In genomic region chr2:42756150-42756549, GRCh38 we compare ENCODE assay signal across 2 cellular contexts.
TF ChIP-seq lines count a peak whose summit lies in the region.

No MANE protein-coding gene starts in this region.

TF ChIP-seq in SK-N-SH, 30 proteins besides CTCF, POLR2A, EP300 and RAD21:
- TF ChIP-seq, protein P1, sequence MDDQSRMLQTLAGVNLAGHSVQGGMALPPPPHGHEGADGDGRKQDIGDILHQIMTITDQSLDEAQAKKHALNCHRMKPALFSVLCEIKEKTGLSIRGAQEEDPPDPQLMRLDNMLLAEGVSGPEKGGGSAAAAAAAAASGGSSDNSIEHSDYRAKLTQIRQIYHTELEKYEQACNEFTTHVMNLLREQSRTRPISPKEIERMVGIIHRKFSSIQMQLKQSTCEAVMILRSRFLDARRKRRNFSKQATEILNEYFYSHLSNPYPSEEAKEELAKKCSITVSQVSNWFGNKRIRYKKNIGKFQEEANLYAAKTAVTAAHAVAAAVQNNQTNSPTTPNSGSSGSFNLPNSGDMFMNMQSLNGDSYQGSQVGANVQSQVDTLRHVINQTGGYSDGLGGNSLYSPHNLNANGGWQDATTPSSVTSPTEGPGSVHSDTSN (IDR thresholded peaks at IDR 0.05), result no peak
- no peak for TF ChIP-seq YY1 (IDR thresholded peaks at IDR 0.05; ENCODE audit: low read depth)
- no peak for TF ChIP-seq JUND (IDR thresholded peaks at IDR 0.05)
- TF ChIP-seq POLR2AphosphoS5 (IDR thresholded peaks at IDR 0.05; ENCODE audit: low read depth, low read length), result no peak
- TF ChIP-seq, protein P2, sequence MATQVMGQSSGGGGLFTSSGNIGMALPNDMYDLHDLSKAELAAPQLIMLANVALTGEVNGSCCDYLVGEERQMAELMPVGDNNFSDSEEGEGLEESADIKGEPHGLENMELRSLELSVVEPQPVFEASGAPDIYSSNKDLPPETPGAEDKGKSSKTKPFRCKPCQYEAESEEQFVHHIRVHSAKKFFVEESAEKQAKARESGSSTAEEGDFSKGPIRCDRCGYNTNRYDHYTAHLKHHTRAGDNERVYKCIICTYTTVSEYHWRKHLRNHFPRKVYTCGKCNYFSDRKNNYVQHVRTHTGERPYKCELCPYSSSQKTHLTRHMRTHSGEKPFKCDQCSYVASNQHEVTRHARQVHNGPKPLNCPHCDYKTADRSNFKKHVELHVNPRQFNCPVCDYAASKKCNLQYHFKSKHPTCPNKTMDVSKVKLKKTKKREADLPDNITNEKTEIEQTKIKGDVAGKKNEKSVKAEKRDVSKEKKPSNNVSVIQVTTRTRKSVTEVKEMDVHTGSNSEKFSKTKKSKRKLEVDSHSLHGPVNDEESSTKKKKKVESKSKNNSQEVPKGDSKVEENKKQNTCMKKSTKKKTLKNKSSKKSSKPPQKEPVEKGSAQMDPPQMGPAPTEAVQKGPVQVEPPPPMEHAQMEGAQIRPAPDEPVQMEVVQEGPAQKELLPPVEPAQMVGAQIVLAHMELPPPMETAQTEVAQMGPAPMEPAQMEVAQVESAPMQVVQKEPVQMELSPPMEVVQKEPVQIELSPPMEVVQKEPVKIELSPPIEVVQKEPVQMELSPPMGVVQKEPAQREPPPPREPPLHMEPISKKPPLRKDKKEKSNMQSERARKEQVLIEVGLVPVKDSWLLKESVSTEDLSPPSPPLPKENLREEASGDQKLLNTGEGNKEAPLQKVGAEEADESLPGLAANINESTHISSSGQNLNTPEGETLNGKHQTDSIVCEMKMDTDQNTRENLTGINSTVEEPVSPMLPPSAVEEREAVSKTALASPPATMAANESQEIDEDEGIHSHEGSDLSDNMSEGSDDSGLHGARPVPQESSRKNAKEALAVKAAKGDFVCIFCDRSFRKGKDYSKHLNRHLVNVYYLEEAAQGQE (IDR thresholded peaks at IDR 0.05; ENCODE audit: low read depth, low read length), result no peak
- TF ChIP-seq RXRA (IDR thresholded peaks at IDR 0.05; ENCODE audit: borderline replicate concordance, low read depth), result no peak
- TF ChIP-seq RFX5 (IDR thresholded peaks at IDR 0.05; ENCODE audit: low read length), result no peak
- TF ChIP-seq NRF1 (IDR thresholded peaks at IDR 0.05; ENCODE audit: low read depth, low read length), result no peak
TF ChIP-seq in SK-N-SH: peak in this region for 0.

TF ChIP-seq in SK-N-SH treated with all-trans-retinoic acid at 6 μM for 48 hours, 23 proteins besides CTCF, POLR2A, EP300 and RAD21:
- TF ChIP-seq CSRNP3 (CRISPR knock-in tag; IDR thresholded peaks at IDR 0.05) (no peak), ZNF8 (CRISPR knock-in tag; IDR thresholded peaks at IDR 0.05) (no peak), OSR1 (CRISPR knock-in tag; IDR thresholded peaks at IDR 0.05) (no peak), POU6F1 (CRISPR knock-in tag; IDR thresholded peaks at IDR 0.05; ENCODE audit: borderline replicate concordance, low read depth) (no peak), TOX (CRISPR knock-in tag; IDR thresholded peaks at IDR 0.05; ENCODE audit: borderline replicate concordance) (no peak), ZC3H10 (CRISPR knock-in tag; IDR thresholded peaks at IDR 0.05) (no peak), BACH2 (CRISPR knock-in tag; IDR thresholded peaks at IDR 0.05; ENCODE audit: borderline replicate concordance) (no peak), ZFP30 (CRISPR knock-in tag; IDR thresholded peaks at IDR 0.05) (no peak), SNAI2 (CRISPR knock-in tag; IDR thresholded peaks at IDR 0.05) (no peak), ZNF70 (CRISPR knock-in tag; IDR thresholded peaks at IDR 0.05) (no peak), ZNF565 (CRISPR knock-in tag; conservative IDR thresholded peaks at IDR 0.05; ENCODE audit: low read depth) (no peak), TCF4 (CRISPR knock-in tag; IDR thresholded peaks at IDR 0.05; ENCODE audit: borderline replicate concordance) (no peak), RARB (CRISPR knock-in tag; IDR thresholded peaks at IDR 0.05) (no peak), GLIS3 (CRISPR knock-in tag; IDR thresholded peaks at IDR 0.05) (no peak), CREB5 (CRISPR knock-in tag; IDR thresholded peaks at IDR 0.05; ENCODE audit: low read depth) (no peak), ISL1 (CRISPR knock-in tag; IDR thresholded peaks at IDR 0.05) (no peak), CSDC2 (CRISPR knock-in tag; IDR thresholded peaks at IDR 0.05) (no peak), PPARA (CRISPR knock-in tag; IDR thresholded peaks at IDR 0.05; ENCODE audit: borderline replicate concordance) (no peak), ESRRG (CRISPR knock-in tag; IDR thresholded peaks at IDR 0.05) (no peak)
- TF ChIP-seq, protein P3, sequence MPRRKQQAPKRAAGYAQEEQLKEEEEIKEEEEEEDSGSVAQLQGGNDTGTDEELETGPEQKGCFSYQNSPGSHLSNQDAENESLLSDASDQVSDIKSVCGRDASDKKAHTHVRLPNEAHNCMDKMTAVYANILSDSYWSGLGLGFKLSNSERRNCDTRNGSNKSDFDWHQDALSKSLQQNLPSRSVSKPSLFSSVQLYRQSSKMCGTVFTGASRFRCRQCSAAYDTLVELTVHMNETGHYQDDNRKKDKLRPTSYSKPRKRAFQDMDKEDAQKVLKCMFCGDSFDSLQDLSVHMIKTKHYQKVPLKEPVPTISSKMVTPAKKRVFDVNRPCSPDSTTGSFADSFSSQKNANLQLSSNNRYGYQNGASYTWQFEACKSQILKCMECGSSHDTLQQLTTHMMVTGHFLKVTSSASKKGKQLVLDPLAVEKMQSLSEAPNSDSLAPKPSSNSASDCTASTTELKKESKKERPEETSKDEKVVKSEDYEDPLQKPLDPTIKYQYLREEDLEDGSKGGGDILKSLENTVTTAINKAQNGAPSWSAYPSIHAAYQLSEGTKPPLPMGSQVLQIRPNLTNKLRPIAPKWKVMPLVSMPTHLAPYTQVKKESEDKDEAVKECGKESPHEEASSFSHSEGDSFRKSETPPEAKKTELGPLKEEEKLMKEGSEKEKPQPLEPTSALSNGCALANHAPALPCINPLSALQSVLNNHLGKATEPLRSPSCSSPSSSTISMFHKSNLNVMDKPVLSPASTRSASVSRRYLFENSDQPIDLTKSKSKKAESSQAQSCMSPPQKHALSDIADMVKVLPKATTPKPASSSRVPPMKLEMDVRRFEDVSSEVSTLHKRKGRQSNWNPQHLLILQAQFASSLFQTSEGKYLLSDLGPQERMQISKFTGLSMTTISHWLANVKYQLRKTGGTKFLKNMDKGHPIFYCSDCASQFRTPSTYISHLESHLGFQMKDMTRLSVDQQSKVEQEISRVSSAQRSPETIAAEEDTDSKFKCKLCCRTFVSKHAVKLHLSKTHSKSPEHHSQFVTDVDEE (CRISPR knock-in tag; IDR thresholded peaks at IDR 0.05), result no peak
